Comparison of ENCODE assay signal across 5 cellular contexts in the genomic region with DNA sequence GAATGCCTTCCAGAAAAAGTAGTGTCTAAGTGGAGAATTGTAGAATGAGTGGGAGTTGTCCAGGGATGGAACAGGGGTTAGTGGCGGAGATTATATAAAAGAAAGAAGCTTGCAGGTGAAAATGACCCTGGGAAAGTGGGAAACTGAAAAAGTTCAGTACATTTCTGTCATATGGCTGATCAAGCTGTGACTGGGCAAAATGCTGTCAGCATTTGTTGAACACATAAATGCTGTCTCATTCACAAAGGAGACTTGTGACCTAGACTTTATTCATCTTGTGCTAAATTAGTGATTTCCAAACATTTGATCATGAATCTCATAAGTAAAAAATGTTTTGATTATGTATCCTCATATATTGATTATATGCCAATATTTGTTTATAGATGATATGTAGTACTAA. TPM values are rescaled to one million over a fixed set of nuclear protein-coding genes. Genes with fewer than 3 reads are reported as not detected.
DNase-seq lines count a peak whose midpoint lies in the region; ATAC-seq, FAIRE-seq and TF ChIP-seq lines count a peak whose summit lies in the region.
"Not testable (repeated sequence)": the region's sequence is repeated elsewhere in the genome, so short reads cannot be mapped to it uniquely, and the experiment has no call there.

No MANE protein-coding gene starts in this region.

- not testable (repeated sequence) for TF ChIP-seq RAD21 in GM12878 (IDR thresholded peaks at IDR 0.05; ENCODE audit: insufficient read depth, low read depth, low read length)

- not testable (repeated sequence) for H3K9ac ChIP-seq in GM12878 (ENCODE audit: control insufficient read depth, insufficient read depth, low read length)

- H3K27me3 ChIP-seq in GM12878 (replicated peaks in 1 of 2; ENCODE audit: control insufficient read depth in 2 of 2, insufficient read depth in 2 of 2, low read length in 1 of 2) = not testable (repeated sequence)

- in situ Hi-C loops in GM12878 (cut with MboI) = not testable (repeated sequence)

- POLR2A ChIA-PET in GM12878 (lab: Charles Lee) = not testable (repeated sequence)

- H3K4me3 ChIP-seq in GM12878 = not testable (repeated sequence)

- not testable (repeated sequence) for H3K9me3 ChIP-seq in GM12878 (replicated peaks; ENCODE audit: control insufficient read depth, insufficient read depth, low read length)

- ATAC-seq in GM12878 = not testable (repeated sequence)

- H3K4me1 ChIP-seq in GM12878 (ENCODE audit: control insufficient read depth, insufficient read depth, low read length) = not testable (repeated sequence)

- FAIRE-seq in A204.1 (lab: Jason Lieb, UNC) = peak; percentile 64
- FAIRE-seq in G401.6 (lab: Jason Lieb, UNC) = peak; percentile 34
- FAIRE-seq in H54 (lab: Jason Lieb, UNC) = peak; percentile 70
- FAIRE-seq in GM12878 (lab: Jason Lieb, UNC) = peak; percentile 41
- peak; percentile 23 for FAIRE-seq in frontal cortex (lab: Jason Lieb, UNC)

- CTCF ChIA-PET in GM12878 (lab: Yijun Ruan, JAX) = not testable (repeated sequence)

- not testable (repeated sequence) for H2AFZ ChIP-seq in GM12878 (ENCODE audit: control insufficient read depth, low read depth, low read length)

- SMC1A ChIA-PET in GM12878 (lab: Charles Lee; ENCODE audit: uncharacterized antibody, unreplicated experiment) = not testable (repeated sequence)

- not testable (repeated sequence) for TF ChIP-seq CTCF in GM12878 (IDR thresholded peaks at IDR 0.05 in 2 of 3, conservative IDR thresholded peaks at IDR 0.05 in 1 of 3; ENCODE audit: control insufficient read depth in 2 of 3, extremely low read depth in 1 of 3, insufficient read depth in 1 of 3, low read depth in 3 of 3, low read length in 3 of 3)

- not testable (repeated sequence) for DNase-seq in H54 (ENCODE audit: insufficient read length, low spot score); GM12878 (ENCODE audit: low read depth, low spot score); frontal cortex (ENCODE audit: low spot score in 2 of 2)

- RAD21 ChIA-PET in GM12878 (lab: Charles Lee; ENCODE audit: unreplicated experiment) = not testable (repeated sequence)

- H3K79me2 ChIP-seq in GM12878 (ENCODE audit: control insufficient read depth, insufficient read depth, low read length) = not testable (repeated sequence)

- not testable (repeated sequence) for TF ChIP-seq POLR2A in H54 (IDR thresholded peaks at IDR 0.05; ENCODE audit: low read depth, low read length); GM12878 (IDR thresholded peaks at IDR 0.05; ENCODE audit: low read depth, low read length)

- not testable (repeated sequence) for H3K4me2 ChIP-seq in GM12878 (ENCODE audit: control insufficient read depth, insufficient read depth)

- not testable (repeated sequence) for BruUV-seq in GM12878 (replicated peaks; lab: Mats Ljungman, UMichigan)

- not testable (repeated sequence) for TF ChIP-seq EP300 in GM12878 (IDR thresholded peaks at IDR 0.05; ENCODE audit: borderline replicate concordance in 1 of 2, control insufficient read depth in 1 of 2, low read depth in 2 of 2, low read length in 2 of 2)

- H4K20me1 ChIP-seq in GM12878 (ENCODE audit: control insufficient read depth, insufficient read depth) = not testable (repeated sequence)

- not testable (repeated sequence) for H3K36me3 ChIP-seq in GM12878 (ENCODE audit: control insufficient read depth in 2 of 2, insufficient read depth in 2 of 2, low read length in 1 of 2)

- no CpG with 5 or more reads among the region's 1 CpG for WGBS in GM12878 (ENCODE audit: insufficient coverage, insufficient replicate concordance, low lambda C conversion rate, missing lambda C conversion rate)

- H3K27ac ChIP-seq in GM12878 (ENCODE audit: control insufficient read depth, insufficient read depth) = not testable (repeated sequence)

- intact Hi-C loops in GM12878 (cut with micrococcal nuclease; ENCODE audit: unreplicated experiment) = not testable (repeated sequence)

RNA-seq across cellular contexts. Expression of gene NSF, which starts 28.5 kb away (rescaled TPM):
- 12.1 and 16.4 TPM in 2 replicates for total RNA-seq in GM12878 (2013; cell fraction: nucleolus; rRNA removed)
- 14.4 and 16.9 TPM in 2 replicates for total RNA-seq in GM12878 (2014; rRNA removed)
- total RNA-seq in GM12878 (2014; rRNA removed; fragmentation: Illumina TruSeq; extraction: Trizol) = 15.5 and 15.8 TPM in 2 replicates
- total RNA-seq in GM12878 (2021) = 16.0 and 18.1 TPM in 2 replicates
- 11.7 TPM for polyA plus RNA-seq in GM12878 (2011; ENCODE audit: low read depth)
- polyA plus RNA-seq in GM12878 (2011; rRNA removed) = 16.6 and 18.7 TPM in 2 replicates
- 8.2 and 9.3 TPM in 2 replicates for polyA plus RNA-seq in GM12878 (2011; cell fraction: cytosol; rRNA removed)
- polyA plus RNA-seq in GM12878 (2011; cell fraction: nucleus; rRNA removed) = 9.5 and 11.4 TPM in 2 replicates
- polyA plus RNA-seq in GM12878 (2012) = 11.1 and 14.5 TPM in 2 replicates
- 17.2 and 19.4 TPM in 2 replicates for polyA plus RNA-seq in GM12878 (2014; fragmentation: Illumina TruSeq; extraction: Trizol)
- 1 to 10 TPM; 6.8 to 7.6 TPM for polyA plus RNA-seq in GM12878 (2014; fragmentation: Nextera tagmentation; extraction: Ambion mirVana)
- 8.9 and 10.2 TPM in 2 replicates for polyA plus RNA-seq in GM12878 (2014; rRNA removed)
- polyA plus RNA-seq in GM12878 (2016; fragmentation: Nextera tagmentation; extraction: Ambion mirVana) = 10 to 100 TPM; 24.3 to 25.6 TPM
- 15.1 and 26.7 TPM in 2 replicates for polyA minus RNA-seq in GM12878 (2011; rRNA and poly(A)+ RNA removed)
- polyA minus RNA-seq in GM12878 (2011; cell fraction: cytosol; rRNA and poly(A)+ RNA removed) = 3.7 and 6.3 TPM in 2 replicates
- polyA minus RNA-seq in GM12878 (2011; cell fraction: nucleus; rRNA and poly(A)+ RNA removed) = 16.3 and 22.1 TPM in 2 replicates
- 89.3 TPM for total RNA-seq in frontal cortex

RNA-seq across cellular contexts. Expression of gene ARL17A, which starts 39.5 kb away (rescaled TPM):
- 255 and 258 TPM in 2 replicates for total RNA-seq in GM12878 (2013; cell fraction: nucleolus; rRNA removed)
- total RNA-seq in GM12878 (2014; rRNA removed) (11.0 and 12.6 TPM in 2 replicates), GM12878 (2014; rRNA removed; fragmentation: Illumina TruSeq; extraction: Trizol) (17.0 and 17.3 TPM in 2 replicates), GM12878 (2021) (15.1 and 20.0 TPM in 2 replicates), frontal cortex (13.9 TPM)
- polyA plus RNA-seq in GM12878 (2011; ENCODE audit: low read depth) = 11.4 TPM
- polyA plus RNA-seq in GM12878 (2011; rRNA removed) (38.7 and 39.1 TPM in 2 replicates), GM12878 (2014; fragmentation: Illumina TruSeq; extraction: Trizol) (20.3 and 23.9 TPM in 2 replicates), GM12878 (2014; fragmentation: Nextera tagmentation; extraction: Ambion mirVana) (1 to 10 TPM; 4.0 to 5.9 TPM), GM12878 (2014; rRNA removed) (20.2 and 20.7 TPM in 2 replicates), GM12878 (2016; fragmentation: Nextera tagmentation; extraction: Ambion mirVana) (10 to 100 TPM; 16.3 to 19.0 TPM)
- polyA plus RNA-seq in GM12878 (2011; cell fraction: cytosol; rRNA removed) = 34.6 and 44.1 TPM in 2 replicates
- polyA plus RNA-seq in GM12878 (2011; cell fraction: nucleus; rRNA removed) = 127 and 136 TPM in 2 replicates
- 13.9 and 14.3 TPM in 2 replicates for polyA plus RNA-seq in GM12878 (2012)
- 43.6 and 49.0 TPM in 2 replicates for polyA minus RNA-seq in GM12878 (2011; rRNA and poly(A)+ RNA removed)
- 3.9 and 6.8 TPM in 2 replicates for polyA minus RNA-seq in GM12878 (2011; cell fraction: cytosol; rRNA and poly(A)+ RNA removed)
- polyA minus RNA-seq in GM12878 (2011; cell fraction: nucleus; rRNA and poly(A)+ RNA removed) = 49.8 and 80.9 TPM in 2 replicates
